ENCODE assay signal across 1 cellular context in genomic region chr1:228999776-229000175, GRCh38.
TF ChIP-seq lines count a peak whose summit lies in the region.

No MANE protein-coding gene starts in this region.

TF ChIP-seq in K562, 482 proteins besides CTCF, POLR2A, EP300 and RAD21 (continued from another document):
- TF ChIP-seq ZNF407 (IDR thresholded peaks at IDR 0.05; ENCODE audit: low read depth) (no peak), PCBP1 (IDR thresholded peaks at IDR 0.05; ENCODE audit: low read depth, low read length, poor library complexity, severe bottlenecking) (no peak), ZNF280A (IDR thresholded peaks at IDR 0.05; ENCODE audit: low read depth, partially characterized antibody) (no peak), NFE2 (IDR thresholded peaks at IDR 0.05; ENCODE audit: low read depth) (no peak), MTF1 (CRISPR knock-in tag; IDR thresholded peaks at IDR 0.05; ENCODE audit: borderline replicate concordance) (no peak), HNRNPL (IDR thresholded peaks at IDR 0.05; ENCODE audit: low read depth, low read length) (no peak), ZFX (CRISPR knock-in tag; IDR thresholded peaks at IDR 0.05) (no peak), ZBTB33 (CRISPR knock-in tag; IDR thresholded peaks at IDR 0.05) (no peak), MCM3 (IDR thresholded peaks at IDR 0.05) (no peak)
- TF ChIP-seq, protein P1, sequence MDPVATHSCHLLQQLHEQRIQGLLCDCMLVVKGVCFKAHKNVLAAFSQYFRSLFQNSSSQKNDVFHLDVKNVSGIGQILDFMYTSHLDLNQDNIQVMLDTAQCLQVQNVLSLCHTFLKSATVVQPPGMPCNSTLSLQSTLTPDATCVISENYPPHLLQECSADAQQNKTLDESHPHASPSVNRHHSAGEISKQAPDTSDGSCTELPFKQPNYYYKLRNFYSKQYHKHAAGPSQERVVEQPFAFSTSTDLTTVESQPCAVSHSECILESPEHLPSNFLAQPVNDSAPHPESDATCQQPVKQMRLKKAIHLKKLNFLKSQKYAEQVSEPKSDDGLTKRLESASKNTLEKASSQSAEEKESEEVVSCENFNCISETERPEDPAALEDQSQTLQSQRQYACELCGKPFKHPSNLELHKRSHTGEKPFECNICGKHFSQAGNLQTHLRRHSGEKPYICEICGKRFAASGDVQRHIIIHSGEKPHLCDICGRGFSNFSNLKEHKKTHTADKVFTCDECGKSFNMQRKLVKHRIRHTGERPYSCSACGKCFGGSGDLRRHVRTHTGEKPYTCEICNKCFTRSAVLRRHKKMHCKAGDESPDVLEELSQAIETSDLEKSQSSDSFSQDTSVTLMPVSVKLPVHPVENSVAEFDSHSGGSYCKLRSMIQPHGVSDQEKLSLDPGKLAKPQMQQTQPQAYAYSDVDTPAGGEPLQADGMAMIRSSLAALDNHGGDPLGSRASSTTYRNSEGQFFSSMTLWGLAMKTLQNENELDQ (CRISPR knock-in tag; IDR thresholded peaks at IDR 0.05; ENCODE audit: borderline replicate concordance) = no peak
